Comparison of ENCODE assay signal across 13 cellular contexts in the genomic region with DNA sequence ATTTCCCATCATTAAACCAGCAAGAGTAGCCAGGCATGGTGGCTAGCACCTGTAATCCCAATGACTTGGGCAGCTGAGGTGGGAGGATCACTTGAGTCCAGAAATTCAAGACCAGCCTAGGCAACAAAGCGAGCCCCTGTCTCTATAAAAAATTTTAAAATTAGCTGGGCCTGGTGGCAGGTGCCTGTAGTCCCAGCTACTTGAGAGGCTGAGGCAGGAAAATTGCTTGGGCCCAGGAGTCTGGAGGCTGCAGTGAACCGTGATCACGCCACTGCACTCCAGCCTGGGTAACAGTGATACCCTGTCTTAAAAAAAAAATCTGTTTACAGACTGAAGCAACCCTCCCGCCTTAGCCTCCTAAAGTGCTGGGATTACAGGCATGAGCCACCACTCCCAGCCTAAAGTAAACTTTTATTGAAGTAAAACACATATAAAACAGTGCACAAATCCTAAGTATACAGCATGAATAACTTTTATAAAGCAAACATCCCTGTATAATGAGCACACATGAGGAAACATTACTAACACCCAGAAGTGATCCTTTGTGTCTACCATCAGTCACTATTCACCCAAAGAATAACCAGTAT. TPM values are rescaled to one million over a fixed set of nuclear protein-coding genes. Genes with fewer than 3 reads are reported as not detected.
A peak's percentile ranks its signal among the peaks of the same experiment; 100 is the strongest.
DNase-seq lines count a peak whose midpoint lies in the region; ATAC-seq and TF ChIP-seq lines count a peak whose summit lies in the region.
"Had no signal": no experiment of that assay in that cellular context is flagged by ENCODE, and none has a peak within 500 bp of the region (broad histone marks: within the 10 kb centered on the region; RNA-seq: fewer than 3 reads in every experiment).

No MANE protein-coding gene starts in this region.

- no peak for TF ChIP-seq CTCF in suprapubic skin (IDR thresholded peaks at IDR 0.05)

- H3K9me3 ChIP-seq in suprapubic skin: no peaks in the 10 kb centered on the region
- H3K9me3 ChIP-seq: upper lobe of left lung had no signal

- no peak for DNase-seq in activated CD4-positive, alpha-beta T cell treated with anti-CD3 and anti-CD28 coated beads, Interleukin-2, amount 10 ng/mL, durations not matched to agents 24 days and 14 days
- no peak for DNase-seq in activated CD4-positive, alpha-beta T cell treated with anti-CD3 and anti-CD28 coated beads, Interleukin-2, amount 50 U/mL, for 4 hours
- DNase-seq in NCI-H69 (lab: John Stamatoyannopoulos, UW) (peak; percentile 45), suprapubic skin (ENCODE audit: low spot score in 2 of 2) (no peak), A172 (ENCODE audit: low spot score) (no peak), NCI-H2227 treated with DMSO at 0.1 percent for 48 hours (lab: John Stamatoyannopoulos, UW) (no peak)
- no peak for DNase-seq in activated naive CD8-positive, alpha-beta T cell treated with anti-CD3 and anti-CD28 coated beads, Interleukin-2, amount 50 U/mL, for 24 hours
- DNase-seq in stimulated activated effector memory CD8-positive, alpha-beta T cell treated with anti-CD3 and anti-CD28 coated beads, Interleukin-12 subunit alpha, Interleukin-12 subunit beta, amount 100 ng/mL, for 72 hours (ENCODE audit: low spot score in 2 of 2): no peak
- DNase-seq: NCI-H1048, right cardiac atrium, upper lobe of left lung had no signal

- H3K27ac Mint-ChIP-seq in activated CD4-positive, alpha-beta T cell treated with anti-CD3 and anti-CD28 coated beads, Interleukin-2, amount 10 ng/mL, durations not matched to agents 24 days and 14 days: peak overlapping the region; percentile 97
- H3K27ac Mint-ChIP-seq in activated naive CD8-positive, alpha-beta T cell treated with anti-CD3 and anti-CD28 coated beads, Interleukin-2, amount 50 U/mL, for 24 hours: peak overlapping the region; percentile 92
- H3K27ac Mint-ChIP-seq in stimulated activated effector memory CD8-positive, alpha-beta T cell treated with anti-CD3 and anti-CD28 coated beads, Interleukin-12 subunit alpha, Interleukin-12 subunit beta, amount 100 ng/mL, for 72 hours: peak overlapping the region; percentile 99

- no peak overlapping the region for H3K27ac ChIP-seq in suprapubic skin

- no peaks in the 10 kb centered on the region for H3K36me3 ChIP-seq in suprapubic skin

- no peaks in the 10 kb centered on the region for H3K27me3 ChIP-seq in suprapubic skin
- H3K27me3 ChIP-seq: upper lobe of left lung had no signal

- H3K27me3 Mint-ChIP-seq in activated CD4-positive, alpha-beta T cell treated with anti-CD3 and anti-CD28 coated beads, Interleukin-2, amount 10 ng/mL, durations not matched to agents 24 days and 14 days: no peaks in the 10 kb centered on the region
- H3K27me3 Mint-ChIP-seq in activated naive CD8-positive, alpha-beta T cell treated with anti-CD3 and anti-CD28 coated beads, Interleukin-2, amount 50 U/mL, for 24 hours: no peaks in the 10 kb centered on the region

- ATAC-seq in activated naive CD8-positive, alpha-beta T cell treated with anti-CD3 and anti-CD28 coated beads, Interleukin-2, amount 50 U/mL, for 24 hours: no peak
- no peak for ATAC-seq in stimulated activated effector memory CD8-positive, alpha-beta T cell treated with anti-CD3 and anti-CD28 coated beads, Interleukin-12 subunit alpha, Interleukin-12 subunit beta, amount 100 ng/mL, for 72 hours
- ATAC-seq: esophagus mucosa, right cardiac atrium had no signal

- 89% methylated on average over 4 of the region's 4 CpGs for WGBS in suprapubic skin

- no peaks in the 10 kb centered on the region for H3K9me3 Mint-ChIP-seq in activated CD4-positive, alpha-beta T cell treated with anti-CD3 and anti-CD28 coated beads, Interleukin-2, amount 10 ng/mL, durations not matched to agents 24 days and 14 days
- no peaks in the 10 kb centered on the region for H3K9me3 Mint-ChIP-seq in activated naive CD8-positive, alpha-beta T cell treated with anti-CD3 and anti-CD28 coated beads, Interleukin-2, amount 50 U/mL, for 24 hours
- no peaks in the 10 kb centered on the region for H3K9me3 Mint-ChIP-seq in stimulated activated effector memory CD8-positive, alpha-beta T cell treated with anti-CD3 and anti-CD28 coated beads, Interleukin-12 subunit alpha, Interleukin-12 subunit beta, amount 100 ng/mL, for 72 hours

- H3K4me3 Mint-ChIP-seq in activated CD4-positive, alpha-beta T cell treated with anti-CD3 and anti-CD28 coated beads, Interleukin-2, amount 10 ng/mL, durations not matched to agents 24 days and 14 days: peak overlapping the region; percentile 80
- peak overlapping the region; percentile 53 for H3K4me3 Mint-ChIP-seq in activated naive CD8-positive, alpha-beta T cell treated with anti-CD3 and anti-CD28 coated beads, Interleukin-2, amount 50 U/mL, for 24 hours
- H3K4me3 Mint-ChIP-seq in stimulated activated effector memory CD8-positive, alpha-beta T cell treated with anti-CD3 and anti-CD28 coated beads, Interleukin-12 subunit alpha, Interleukin-12 subunit beta, amount 100 ng/mL, for 72 hours: peak overlapping the region; percentile 74

- peaks cover 9% of the 10 kb centered on the region for H3K36me3 Mint-ChIP-seq in activated CD4-positive, alpha-beta T cell treated with anti-CD3 and anti-CD28 coated beads, Interleukin-2, amount 10 ng/mL, durations not matched to agents 24 days and 14 days (ENCODE audit: low read depth)
- H3K36me3 Mint-ChIP-seq in activated naive CD8-positive, alpha-beta T cell treated with anti-CD3 and anti-CD28 coated beads, Interleukin-2, amount 50 U/mL, for 24 hours (ENCODE audit: low read depth): no peaks in the 10 kb centered on the region
- H3K36me3 Mint-ChIP-seq in stimulated activated effector memory CD8-positive, alpha-beta T cell treated with anti-CD3 and anti-CD28 coated beads, Interleukin-12 subunit alpha, Interleukin-12 subunit beta, amount 100 ng/mL, for 72 hours: peaks cover 8% of the 10 kb centered on the region

- TF ChIP-seq POLR2A in suprapubic skin (IDR thresholded peaks at IDR 0.05): no peak

- no peaks in the 10 kb centered on the region for H3K4me1 ChIP-seq in suprapubic skin

- H3K4me1 Mint-ChIP-seq in activated CD4-positive, alpha-beta T cell treated with anti-CD3 and anti-CD28 coated beads, Interleukin-2, amount 10 ng/mL, durations not matched to agents 24 days and 14 days: peaks cover 46% of the 10 kb centered on the region
- peaks cover 89% of the 10 kb centered on the region for H3K4me1 Mint-ChIP-seq in activated naive CD8-positive, alpha-beta T cell treated with anti-CD3 and anti-CD28 coated beads, Interleukin-2, amount 50 U/mL, for 24 hours
- H3K4me1 Mint-ChIP-seq in stimulated activated effector memory CD8-positive, alpha-beta T cell treated with anti-CD3 and anti-CD28 coated beads, Interleukin-12 subunit alpha, Interleukin-12 subunit beta, amount 100 ng/mL, for 72 hours: peaks cover 59% of the 10 kb centered on the region

- intact Hi-C loops in activated CD4-positive, alpha-beta T cell treated with anti-CD3 and anti-CD28 coated beads, Interleukin-2, amount 10 ng/mL, durations not matched to agents 24 days and 14 days (cut with micrococcal nuclease): no loop called here

- no peak overlapping the region for H3K4me3 ChIP-seq in suprapubic skin
- H3K4me3 ChIP-seq: upper lobe of left lung had no signal

- no peak for TF ChIP-seq EP300 in suprapubic skin (IDR thresholded peaks at IDR 0.05)

RNA-seq across cellular contexts. Expression of a gene that starts 12.6 kb away (rescaled TPM):
- total RNA-seq in activated CD4-positive, alpha-beta T cell treated with anti-CD3 and anti-CD28 coated beads, Interleukin-2, amount 10 ng/mL, durations not matched to agents 24 days and 14 days: 2.9 and 3.6 TPM in 2 replicates
- 1 to 10 TPM; 2.3 to 6.6 (median 3.9) TPM for total RNA-seq in suprapubic skin
- total RNA-seq in A172 (2014; rRNA removed; shearing (Covaris generic)): 0.05 and 0.46 TPM in 2 replicates

RNA-seq across cellular contexts. Expression of a gene that starts 13.6 kb away (rescaled TPM):
- 447 and 452 TPM in 2 replicates for total RNA-seq in activated CD4-positive, alpha-beta T cell treated with anti-CD3 and anti-CD28 coated beads, Interleukin-2, amount 10 ng/mL, durations not matched to agents 24 days and 14 days
- 10 to 100 TPM in 2 of 4 donors, 1 to 10 TPM in 2; 9.8 to 27.3 (median 12.9) TPM for total RNA-seq in suprapubic skin
- 18.8 and 30.4 TPM in 2 replicates for total RNA-seq in A172 (2014; rRNA removed; shearing (Covaris generic))

RNA-seq across cellular contexts. Expression of a gene that starts 45.4 kb away (rescaled TPM):
- 0.26 and 1.0 TPM in 2 replicates for total RNA-seq in activated CD4-positive, alpha-beta T cell treated with anti-CD3 and anti-CD28 coated beads, Interleukin-2, amount 10 ng/mL, durations not matched to agents 24 days and 14 days
- not detected for total RNA-seq in suprapubic skin
- total RNA-seq in A172 (2014; rRNA removed; shearing (Covaris generic)): not detected in 2 replicates
- total RNA-seq: esophagus mucosa, mononuclear cell had no signal

Comparison
In these comparisons a context has a peak if more than half of its experiments do, and no peak if none do; other contexts are left out.
1. RNA of a gene that starts 13.6 kb away (total RNA-seq): 447 to 452 TPM in activated CD4-positive, alpha-beta T cell treated with anti-CD3 and anti-CD28 coated beads, Interleukin-2, amount 10 ng/mL, durations not matched to agents 24 days and 14 days; 18.8 to 30.4 TPM in A172 and 9.8 to 27.3 TPM in suprapubic skin; every median in the first group is over 10 times any median in the second.
2. Peak in every context shown above with its lines, with median percentiles within 50 percentile points of each other: H3K27ac Mint-ChIP-seq and H3K4me3 Mint-ChIP-seq.